ENCODE assay signal across 30 cellular contexts in the genomic region with DNA sequence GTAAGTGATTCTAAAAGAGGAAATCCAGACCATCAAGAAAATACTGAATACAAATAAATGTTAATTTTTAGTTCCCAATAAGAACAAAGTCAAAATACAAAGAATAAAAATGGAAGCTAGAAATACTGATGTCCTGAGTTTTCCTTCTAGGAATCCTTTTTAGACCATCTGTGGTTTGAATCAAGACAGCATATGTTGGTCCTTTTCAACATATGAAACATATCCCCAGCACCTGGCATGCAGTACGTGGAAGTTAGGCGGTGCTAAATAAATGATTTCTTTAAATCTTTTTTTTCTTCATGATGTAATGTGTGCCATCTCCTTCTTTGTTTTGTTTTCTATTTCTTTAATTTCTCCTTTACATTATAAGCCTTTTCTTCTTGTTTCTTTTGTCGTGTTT.
"Had no signal": no experiment of that assay in that cellular context is flagged by ENCODE, and none has a peak within 500 bp of the region (broad histone marks: within the 10 kb centered on the region; RNA-seq: fewer than 3 reads in every experiment).

No MANE protein-coding gene starts in this region.

- ATAC-seq: esophagus mucosa; heart left ventricle; left colon; naive thymus-derived CD4-positive, alpha-beta T cell; psoas muscle; stimulated activated memory B cell treated with anti-CD40 and anti-IgM and Interleukin-4, amounts not matched to agents 10 μg/mL and 1 μg/mL and 100 μg/mL, for 72 hours; upper lobe of right lung had no signal

- DNase-seq: activated CD4-positive, alpha-beta T cell treated with anti-CD3 and anti-CD28 coated beads for 4 hours; activated CD4-positive, alpha-beta T cell treated with anti-CD3 and anti-CD28 coated beads, Interleukin-2, amount 50 U/mL, for 4 hours; activated CD8-positive, alpha-beta memory T cell treated with anti-CD3 and anti-CD28 coated beads for 24 hours; activated effector memory CD4-positive, alpha-beta T cell treated with Interleukin-2 at 50 U/mL for 16 hours; activated naive CD4-positive, alpha-beta T cell treated with Interleukin-2 at 50 U/mL for 16 hours; endodermal cell; foreskin fibroblast; heart left ventricle; hypothalamus; immature natural killer cell; kidney; left colon; mammary epithelial cell; naive thymus-derived CD4-positive, alpha-beta T cell; nucleus accumbens; psoas muscle; sigmoid colon; stimulated activated CD4-positive, alpha-beta T cell treated with anti-CD3 and anti-CD28 coated beads, Interleukin-1b, Interleukin-23, amount 100 ng/mL, for 48 hours; stimulated activated CD4-positive, alpha-beta T cell treated with anti-CD3 and anti-CD28 coated beads, Interleukin-4, amount 100 ng/mL, for 4 hours; stimulated activated CD8-positive, alpha-beta memory T cell treated with anti-CD3 and anti-CD28 coated beads, Interleukin-4, amount 100 ng/mL, for 48 hours; stomach; T-helper 9 cell; tibial artery; upper lobe of right lung had no signal

- H3K27ac ChIP-seq: ascending aorta, heart left ventricle, parathyroid adenoma, psoas muscle, sigmoid colon, stomach, tibial artery, upper lobe of right lung, VCaP had no signal

- H3K36me3 ChIP-seq: ascending aorta, heart left ventricle, sigmoid colon, stomach, tibial artery, upper lobe of right lung had no signal

- H3K4me3 ChIP-seq: ascending aorta, heart left ventricle, psoas muscle, sigmoid colon, smooth muscle cell, stomach, tibial artery, upper lobe of right lung had no signal

- H3K27me3 ChIP-seq: ascending aorta, heart left ventricle, sigmoid colon, stomach, tibial artery, upper lobe of right lung had no signal
